In genomic region chr1:26122988-26123973, GRCh38 we compare ENCODE assay signal across 1 cellular context.
TF ChIP-seq lines count a peak whose summit lies in the region.

No MANE protein-coding gene starts in this region.

TF ChIP-seq in K562, 482 proteins besides CTCF, POLR2A, EP300 and RAD21 (continued from another document and continues in another):
- TF ChIP-seq CHD7 (IDR thresholded peaks at IDR 0.05; ENCODE audit: low read depth, low read length), result no peak
- TF ChIP-seq NONO (IDR thresholded peaks at IDR 0.05; ENCODE audit: low read depth in 2 of 2, low read length in 1 of 2), result no peak
- no peak for TF ChIP-seq SRSF9 (IDR thresholded peaks at IDR 0.05; ENCODE audit: borderline replicate concordance, low read depth, low read length)
- TF ChIP-seq SMAD2 (IDR thresholded peaks at IDR 0.05; ENCODE audit: low read depth, low read length), result no peak
- no peak for TF ChIP-seq HNRNPH1 (optimal IDR thresholded peaks at IDR 0.05; ENCODE audit: low read depth, low read length)
- no peak for TF ChIP-seq EGR1 (conservative IDR thresholded peaks at IDR 0.05)
- peak; percentile 31; the same call in 1 of the 2 replicates for TF ChIP-seq POLR2AphosphoS5 (IDR thresholded peaks at IDR 0.05; ENCODE audit: control insufficient read depth, insufficient read depth, low read depth, low read length)
- no peak for TF ChIP-seq PHB (CRISPR knock-in tag; IDR thresholded peaks at IDR 0.05)
- no peak for TF ChIP-seq HLTF (IDR thresholded peaks at IDR 0.05)
- no peak; a peak in 1 of 3 replicates for TF ChIP-seq CBX3 (IDR thresholded peaks at IDR 0.05; ENCODE audit: borderline replicate concordance in 1 of 2, low read length in 2 of 2)
- TF ChIP-seq ZNF165 (CRISPR knock-in tag; IDR thresholded peaks at IDR 0.05; ENCODE audit: borderline replicate concordance), result no peak
- no peak for TF ChIP-seq ELK1 (CRISPR knock-in tag; IDR thresholded peaks at IDR 0.05)
- TF ChIP-seq MCM5 (IDR thresholded peaks at IDR 0.05; ENCODE audit: low read depth), result no peak
- TF ChIP-seq POLR2H (tag; IDR thresholded peaks at IDR 0.05; ENCODE audit: low read depth), result 0 out of 2 replicates have a peak, but pooled peaks have one; percentile 54
- TF ChIP-seq BRD4 (IDR thresholded peaks at IDR 0.05), result peak; percentile 77
- no peak for TF ChIP-seq BMI1 (IDR thresholded peaks at IDR 0.05; ENCODE audit: low read length)
- TF ChIP-seq ZNF174 (CRISPR knock-in tag; IDR thresholded peaks at IDR 0.05), result no peak
- peak; percentile 81 for TF ChIP-seq MTA3 (IDR thresholded peaks at IDR 0.05; ENCODE audit: borderline replicate concordance)
- TF ChIP-seq HDAC1 (IDR thresholded peaks at IDR 0.05), result peak in 1 of 2 experiments; percentile 62; a peak in 1 of 4 replicates
- TF ChIP-seq HDAC8 (tag; IDR thresholded peaks at IDR 0.05), result no peak
- no peak for TF ChIP-seq TRIM25 (IDR thresholded peaks at IDR 0.05; ENCODE audit: borderline replicate concordance)
- no peak for TF ChIP-seq NCOA4 (IDR thresholded peaks at IDR 0.05; ENCODE audit: partially characterized antibody)
- TF ChIP-seq ZNF24 (IDR thresholded peaks at IDR 0.05), result 0 out of 2 replicates have a peak, but pooled peaks have one; percentile 10
- peak in 1 of 2 experiments; percentile 86; a peak in 2 of 4 replicates for TF ChIP-seq RCOR1 (IDR thresholded peaks at IDR 0.05; ENCODE audit: borderline replicate concordance in 1 of 2, low read depth in 2 of 2, low read length in 2 of 2)
- 0 out of 2 replicates have a peak, but pooled peaks have one; percentile 40 for TF ChIP-seq RNF2 (IDR thresholded peaks at IDR 0.05)
- no peak for TF ChIP-seq PATZ1 (CRISPR knock-in tag; IDR thresholded peaks at IDR 0.05; ENCODE audit: borderline replicate concordance)
- peak in 1 of 2 experiments; percentile 73; a peak in 1 of 4 replicates for TF ChIP-seq ZNF318 (IDR thresholded peaks at IDR 0.05; ENCODE audit: borderline replicate concordance in 1 of 2, low read depth in 1 of 2)
